18 cellular contexts compared by ENCODE assay signal in genomic region chr22:23088199-23088604, GRCh38. TPM values are rescaled to one million over a fixed set of nuclear protein-coding genes. Genes with fewer than 3 reads are reported as not detected.
DNase-seq lines count a peak whose midpoint lies in the region; ATAC-seq, FAIRE-seq and TF ChIP-seq lines count a peak whose summit lies in the region.
"Had no signal": no experiment of that assay in that cellular context is flagged by ENCODE, and none has a peak within 500 bp of the region (broad histone marks: within the 10 kb centered on the region; RNA-seq: fewer than 3 reads in every experiment).

No MANE protein-coding gene starts in this region.

- H4K8ac ChIP-seq in mesendoderm (ENCODE audit: low read depth, low read length): no peak overlapping the region

- no peaks in the 10 kb centered on the region for H3K27me3 ChIP-seq in mesendoderm (ENCODE audit: insufficient read depth, low read length, poor library complexity)

- CTCF ChIA-PET in GM10248 (lab: Yijun Ruan, JAX): interaction anchor here (1.3 to 1.7 kb wide), 2 partner anchors 14 to 129 kb away, joined by 3 to 4 read pairs; no protein-coding TSS in a partner anchor

- H3K18ac ChIP-seq in mesendoderm (ENCODE audit: low read length): no peak overlapping the region

- H3K27me3 Mint-ChIP-seq in activated naive CD8-positive, alpha-beta T cell treated with anti-CD3 and anti-CD28 coated beads for 36 hours: no peaks in the 10 kb centered on the region

- no peak overlapping the region for H3K23ac ChIP-seq in mesendoderm (ENCODE audit: low read length)

- no peaks in the 10 kb centered on the region for H3K36me3 ChIP-seq in mesendoderm (ENCODE audit: control insufficient read depth, insufficient read depth, low read length)
- H3K36me3 ChIP-seq: thoracic aorta had no signal

- H3K4me1 Mint-ChIP-seq in activated naive CD8-positive, alpha-beta T cell treated with anti-CD3 and anti-CD28 coated beads for 36 hours: no peaks in the 10 kb centered on the region

- no peak for ATAC-seq in GM21423 (IDR thresholded peaks at IDR 0.05; ENCODE audit: unreplicated experiment)

- H2BK15ac ChIP-seq in mesendoderm (replicated peaks; ENCODE audit: low read depth): no peak overlapping the region

- H3K36me3 Mint-ChIP-seq in activated naive CD8-positive, alpha-beta T cell treated with anti-CD3 and anti-CD28 coated beads for 36 hours: no peaks in the 10 kb centered on the region

- H3K4me3 Mint-ChIP-seq in activated naive CD8-positive, alpha-beta T cell treated with anti-CD3 and anti-CD28 coated beads for 36 hours: no peak overlapping the region

- no peaks in the 10 kb centered on the region for H3K79me1 ChIP-seq in mesendoderm (ENCODE audit: low read length)

- peak; percentile 25 for DNase-seq in activated CD4-positive, alpha-beta T cell treated with anti-CD3 and anti-CD28 coated beads for 48 hours
- DNase-seq in activated CD4-positive, alpha-beta T cell treated with anti-CD3 and anti-CD28 coated beads for 4 hours: no peak
- DNase-seq in HT1080 (ENCODE audit: low read depth) (peak; percentile 8), mesendoderm (peak; percentile 51), H54 (ENCODE audit: insufficient read length, low spot score) (no peak), GM10248 (ENCODE audit: extremely low spot score) (no peak)
- DNase-seq in activated naive CD8-positive, alpha-beta T cell treated with anti-CD3 and anti-CD28 coated beads for 36 hours: peak; percentile 9
- DNase-seq: amniotic stem cell, KG1, mesenchymal stem cell, NCI-H526, occipital lobe had no signal

- no peak overlapping the region for H3K4ac ChIP-seq in mesendoderm (ENCODE audit: low read depth, low read length)

- POLR2A ChIA-PET in GM10248 (lab: Yijun Ruan, JAX): no interaction called here

- H2AK5ac ChIP-seq in mesendoderm (ENCODE audit: low read length): peak overlapping the region; percentile 27

- peak overlapping the region; percentile 17 for H3K56ac ChIP-seq in mesendoderm (ENCODE audit: low read length)

- FAIRE-seq in H54 (lab: Jason Lieb, UNC): no peak
- FAIRE-seq: RCC 7860 had no signal

- no peak for TF ChIP-seq CTCF in GM10248 (IDR thresholded peaks at IDR 0.05; ENCODE audit: control extremely low read depth, extremely low read depth, low read depth, missing control alignments)

- H3K4me3 ChIP-seq in mesendoderm (ENCODE audit: low read length): no peak overlapping the region
- H3K4me3 ChIP-seq: coronary artery, smooth muscle cell, thoracic aorta had no signal

- H3K79me2 ChIP-seq in mesendoderm (ENCODE audit: control insufficient read depth, insufficient read depth, low read length): no peaks in the 10 kb centered on the region

- H2BK5ac ChIP-seq in mesendoderm (ENCODE audit: low read length): no peak overlapping the region

- TF ChIP-seq POLR2A in H54 (IDR thresholded peaks at IDR 0.05; ENCODE audit: low read depth, low read length): no peak

- no peak overlapping the region for H4K5ac ChIP-seq in mesendoderm (ENCODE audit: low read length)

- peaks cover 9% of the 10 kb centered on the region for H3K4me1 ChIP-seq in mesendoderm (ENCODE audit: control insufficient read depth, low read depth, low read length)

- H2BK120ac ChIP-seq in mesendoderm (ENCODE audit: low read depth, low read length): no peak overlapping the region

- H3K27ac ChIP-seq in mesendoderm (ENCODE audit: low read depth, low read length): no peak overlapping the region
- H3K27ac ChIP-seq: coronary artery, thoracic aorta had no signal

- no CpG with 5 or more reads among the region's 8 CpGs for WGBS in mesendoderm (ENCODE audit: extremely low coverage, insufficient coverage, low lambda C conversion rate)

- no peaks in the 10 kb centered on the region for H3K9me3 Mint-ChIP-seq in activated naive CD8-positive, alpha-beta T cell treated with anti-CD3 and anti-CD28 coated beads for 36 hours

- H3K9ac ChIP-seq in mesendoderm (ENCODE audit: low read length): no peak overlapping the region

- H3K4me2 ChIP-seq in mesendoderm (ENCODE audit: low read length): no peak overlapping the region
- H3K4me2 ChIP-seq: smooth muscle cell had no signal

- H3K27ac Mint-ChIP-seq in activated naive CD8-positive, alpha-beta T cell treated with anti-CD3 and anti-CD28 coated beads for 36 hours: no peak overlapping the region

RNA-seq across cellular contexts. Expression of gene GNAZ, which starts 17.9 kb away (rescaled TPM):
- 0.70 and 1.00 TPM in 2 replicates for total RNA-seq in HT1080 (2014; rRNA removed; shearing (Covaris generic))
- 1.1 and 1.2 TPM in 2 replicates for polyA plus RNA-seq in HT1080 (2015; cell fraction: cytosol; rRNA removed)
- polyA plus RNA-seq in HT1080 (2015; cell fraction: nucleus; rRNA removed): 0.86 and 0.90 TPM in 2 replicates
- under 1 TPM; 0.43 to 0.54 TPM for total RNA-seq in activated naive CD8-positive, alpha-beta T cell treated with anti-CD3 and anti-CD28 coated beads for 36 hours
- polyA plus RNA-seq in mesendoderm (2013, experiment 1 of 2): 4.0 TPM
- polyA plus RNA-seq in mesendoderm (2013, experiment 2 of 2): 3.9 TPM

RNA-seq across cellular contexts. Expression of gene RSPH14, which starts 53.6 kb away (rescaled TPM):
- not detected in 2 replicates for total RNA-seq in HT1080 (2014; rRNA removed; shearing (Covaris generic))
- not detected in 2 replicates for polyA plus RNA-seq in HT1080 (2015; cell fraction: cytosol; rRNA removed)
- not detected in 2 replicates for polyA plus RNA-seq in HT1080 (2015; cell fraction: nucleus; rRNA removed)
- under 1 TPM in 1 of 2 experiments, not detected in 1; 0.48 TPM for total RNA-seq in activated naive CD8-positive, alpha-beta T cell treated with anti-CD3 and anti-CD28 coated beads for 36 hours
- polyA plus RNA-seq in mesendoderm (2013, experiment 1 of 2): 0.20 TPM
- polyA plus RNA-seq in mesendoderm (2013, experiment 2 of 2): 0.20 TPM
- total RNA-seq: smooth muscle cell had no signal
- polyA plus RNA-seq: fibroblast of lung had no signal

RNA-seq across cellular contexts. Expression of gene RAB36, which starts 57.1 kb away (rescaled TPM):
- 1.4 and 1.9 TPM in 2 replicates for total RNA-seq in HT1080 (2014; rRNA removed; shearing (Covaris generic))
- polyA plus RNA-seq in HT1080 (2015; cell fraction: cytosol; rRNA removed): 2.8 and 4.5 TPM in 2 replicates
- polyA plus RNA-seq in HT1080 (2015; cell fraction: nucleus; rRNA removed): 3.0 and 3.2 TPM in 2 replicates
- 1 to 10 TPM in 1 of 2 experiments, under 1 TPM in 1; 0.90 to 1.0 TPM for total RNA-seq in activated naive CD8-positive, alpha-beta T cell treated with anti-CD3 and anti-CD28 coated beads for 36 hours
- polyA plus RNA-seq in mesendoderm (2013, experiment 1 of 2): 0.67 TPM
- polyA plus RNA-seq in mesendoderm (2013, experiment 2 of 2): 0.64 TPM

Comparison
In these comparisons a context has a peak if more than half of its experiments do, and no peak if none do; other contexts are left out.
1. DNase-seq: peak in activated CD4-positive, alpha-beta T cell treated with anti-CD3 and anti-CD28 coated beads for 48 hours (single experiment), HT1080 (single experiment), activated naive CD8-positive, alpha-beta T cell treated with anti-CD3 and anti-CD28 coated beads for 36 hours (single experiment) and mesendoderm (single experiment); none in activated CD4-positive, alpha-beta T cell treated with anti-CD3 and anti-CD28 coated beads for 4 hours (0 of 2), H54 (single experiment) and GM10248 (single experiment).